12 cellular contexts compared by ENCODE assay signal in the genomic region with DNA sequence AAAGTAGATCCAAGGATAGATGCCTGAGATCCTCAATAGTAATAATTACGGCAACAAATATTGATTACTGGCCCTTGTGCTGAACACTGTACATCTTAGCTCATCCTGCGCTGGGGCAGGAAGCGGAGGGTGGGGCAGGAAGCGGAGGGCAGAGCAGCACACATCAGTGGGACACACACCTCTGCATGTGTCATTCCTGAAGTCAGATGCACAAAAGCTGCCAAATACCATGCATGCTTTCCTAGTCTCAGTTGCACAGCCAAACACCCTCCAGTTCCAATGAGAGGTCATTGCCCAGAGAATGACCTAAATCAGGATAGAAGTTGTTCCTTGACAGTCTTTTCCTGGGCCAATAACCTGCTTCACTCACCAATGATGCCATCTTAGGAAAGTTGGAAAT.
DNase-seq lines count a peak whose midpoint lies in the region; ATAC-seq, FAIRE-seq and TF ChIP-seq lines count a peak whose summit lies in the region.
"Had no signal": no experiment of that assay in that cellular context is flagged by ENCODE, and none has a peak within 500 bp of the region (broad histone marks: within the 10 kb centered on the region; RNA-seq: fewer than 3 reads in every experiment).

No MANE protein-coding gene starts in this region.

- H3K4me1 Mint-ChIP-seq in T-helper 2 cell treated with Interferon-gamma antibody and Interleukin-4, amounts not matched to agents 5 μg/mL and 100 μg/mL, for 36 hours (ENCODE audit: low read depth) = peaks cover 24% of the 10 kb centered on the region
- no peaks in the 10 kb centered on the region for H3K4me1 Mint-ChIP-seq in astrocyte (ENCODE audit: low read depth, unreplicated experiment)

- H2AFZ ChIP-seq in astrocyte (ENCODE audit: low read depth, low read length) = no peak overlapping the region

- H3K9me3 ChIP-seq in astrocyte (ENCODE audit: insufficient read depth, low read depth, low read length) = no peaks in the 10 kb centered on the region
- no peaks in the 10 kb centered on the region for H3K9me3 ChIP-seq in psoas muscle
- H3K9me3 ChIP-seq: neutrophil, thyroid gland had no signal

- peaks cover 3% of the 10 kb centered on the region for H3K4me1 ChIP-seq in astrocyte (ENCODE audit: insufficient read depth, low read length)
- H3K4me1 ChIP-seq in psoas muscle = no peaks in the 10 kb centered on the region
- H3K4me1 ChIP-seq: thyroid gland had no signal

- peak overlapping the region; percentile 58 for H3K27ac Mint-ChIP-seq in T-helper 2 cell treated with Interferon-gamma antibody and Interleukin-4, amounts not matched to agents 5 μg/mL and 100 μg/mL, for 36 hours
- H3K27ac Mint-ChIP-seq in astrocyte (ENCODE audit: unreplicated experiment) = no peak overlapping the region

- no peaks in the 10 kb centered on the region for H3K36me3 Mint-ChIP-seq in T-helper 2 cell treated with Interferon-gamma antibody and Interleukin-4, amounts not matched to agents 5 μg/mL and 100 μg/mL, for 36 hours (ENCODE audit: low read depth)
- no peaks in the 10 kb centered on the region for H3K36me3 Mint-ChIP-seq in astrocyte (ENCODE audit: low read depth, unreplicated experiment)

- ATAC-seq in psoas muscle = peak; percentile 47 to 86 (median 66)
- no peak for ATAC-seq in GM18867 (IDR thresholded peaks at IDR 0.05; ENCODE audit: unreplicated experiment)

- H3K4me2 ChIP-seq in astrocyte (ENCODE audit: low read length) = no peak overlapping the region

- DNase-seq in GM03348 (ENCODE audit: low spot score) (peak; percentile 15), astrocyte (ENCODE audit: low read depth) (peak; percentile 27), psoas muscle (no peak), NCI-H2227 (lab: John Stamatoyannopoulos, UW; ENCODE audit: unreplicated experiment) (no peak), OCI-M2 (lab: John Stamatoyannopoulos, UW; ENCODE audit: unreplicated experiment) (no peak), NCI-H2227 treated with DMSO at 0.1 percent for 48 hours (lab: John Stamatoyannopoulos, UW) (no peak)
- no peak for DNase-seq in T-helper 2 cell treated with Interferon-gamma antibody and Interleukin-4, amounts not matched to agents 5 μg/mL and 100 μg/mL, for 36 hours (ENCODE audit: low spot score)
- DNase-seq: islet precursor cell, NCI-H748 treated with DMSO at 0.1 percent for 48 hours had no signal

- intact Hi-C loops in psoas muscle (cut with DNase I) = no loop called here

- no peak overlapping the region for H3K9ac ChIP-seq in astrocyte (ENCODE audit: low read length)

- no peaks in the 10 kb centered on the region for H3K27me3 Mint-ChIP-seq in T-helper 2 cell treated with Interferon-gamma antibody and Interleukin-4, amounts not matched to agents 5 μg/mL and 100 μg/mL, for 36 hours (ENCODE audit: low read depth)
- no peaks in the 10 kb centered on the region for H3K27me3 Mint-ChIP-seq in astrocyte (ENCODE audit: low read depth, unreplicated experiment)

- H3K27me3 ChIP-seq in astrocyte (ENCODE audit: insufficient read depth, low read length) (no peaks in the 10 kb centered on the region), psoas muscle (ENCODE audit: insufficient read depth in 3 of 3, low read length in 2 of 3) (no peaks in the 10 kb centered on the region)
- H3K27me3 ChIP-seq: neutrophil, thyroid gland had no signal

- no peaks in the 10 kb centered on the region for H3K79me2 ChIP-seq in astrocyte (ENCODE audit: insufficient read depth, low read length)

- no peaks in the 10 kb centered on the region for H3K36me3 ChIP-seq in astrocyte (ENCODE audit: insufficient read depth, low read length)
- no peaks in the 10 kb centered on the region for H3K36me3 ChIP-seq in psoas muscle (ENCODE audit: insufficient read depth in 1 of 2, low read depth in 1 of 2)
- H3K36me3 ChIP-seq: neutrophil, thyroid gland had no signal

- FAIRE-seq in astrocyte (lab: Jason Lieb, UNC) = no peak

- WGBS in psoas muscle, 3 donors = 49 to 52% (median 52%) methylated on average over 4 of the region's 4 CpGs

- no peaks in the 10 kb centered on the region for H4K20me1 ChIP-seq in astrocyte (ENCODE audit: insufficient read depth, low read length)

- H3K4me3 Mint-ChIP-seq in T-helper 2 cell treated with Interferon-gamma antibody and Interleukin-4, amounts not matched to agents 5 μg/mL and 100 μg/mL, for 36 hours = peak overlapping the region; percentile 58
- no peak overlapping the region for H3K4me3 Mint-ChIP-seq in astrocyte (ENCODE audit: unreplicated experiment)

- H3K27ac ChIP-seq in astrocyte (ENCODE audit: low read depth, low read length) (no peak overlapping the region), psoas muscle (no peak overlapping the region)
- H3K27ac ChIP-seq: neutrophil, thyroid gland had no signal

- H3K4me3 ChIP-seq in astrocyte (ENCODE audit: insufficient read depth, low read depth, low read length) (no peak overlapping the region), psoas muscle (no peak overlapping the region)
- H3K4me3 ChIP-seq: thyroid gland had no signal

- no peaks in the 10 kb centered on the region for H3K9me3 Mint-ChIP-seq in T-helper 2 cell treated with Interferon-gamma antibody and Interleukin-4, amounts not matched to agents 5 μg/mL and 100 μg/mL, for 36 hours
- H3K9me3 Mint-ChIP-seq in astrocyte (ENCODE audit: unreplicated experiment) = no peaks in the 10 kb centered on the region

- TF ChIP-seq CTCF in astrocyte (IDR thresholded peaks at IDR 0.05; ENCODE audit: insufficient read depth, low read depth, low read length) (no peak), psoas muscle (IDR thresholded peaks at IDR 0.05) (no peak)

Comparison
In these comparisons a context has a peak if more than half of its experiments do, and no peak if none do; other contexts are left out.
1. DNase-seq: peak in GM03348 (single experiment) and astrocyte (single experiment); none in T-helper 2 cell treated with Interferon-gamma antibody and Interleukin-4, amounts not matched to agents 5 μg/mL and 100 μg/mL, for 36 hours (single experiment), psoas muscle (0 of 2), NCI-H2227 (single experiment), OCI-M2 (single experiment) and NCI-H2227 treated with DMSO at 0.1 percent for 48 hours (single experiment).